Comparison of ENCODE assay signal across 9 cellular contexts in genomic region chr5:143887302-143887638, GRCh38.
DNase-seq lines count a peak whose midpoint lies in the region; ATAC-seq and TF ChIP-seq lines count a peak whose summit lies in the region.
"Had no signal": no experiment of that assay in that cellular context is flagged by ENCODE, and none has a peak within 500 bp of the region (broad histone marks: within the 10 kb centered on the region; RNA-seq: fewer than 3 reads in every experiment).

No MANE protein-coding gene starts in this region.

- H3K27ac Mint-ChIP-seq in mesothelial cell of epicardium = peak overlapping the region; percentile 18
- H3K27ac Mint-ChIP-seq: activated naive CD8-positive, alpha-beta T cell treated with anti-CD3 and anti-CD28 coated beads, Interleukin-2, amount 10 ng/mL, durations not matched to agents 7 days and 5 days had no signal

- H3K27ac ChIP-seq in body of pancreas (no peak overlapping the region), gastroesophageal sphincter (no peak overlapping the region)

- no peak overlapping the region for H3K4me3 Mint-ChIP-seq in mesothelial cell of epicardium
- H3K4me3 Mint-ChIP-seq: activated naive CD8-positive, alpha-beta T cell treated with anti-CD3 and anti-CD28 coated beads, Interleukin-2, amount 10 ng/mL, durations not matched to agents 7 days and 5 days had no signal

- TF ChIP-seq POLR2A in body of pancreas (IDR thresholded peaks at IDR 0.05) (no peak), gastroesophageal sphincter (IDR thresholded peaks at IDR 0.05) (no peak)

- no peak for TF ChIP-seq EP300 in gastroesophageal sphincter (IDR thresholded peaks at IDR 0.05)

- TF ChIP-seq CTCF in body of pancreas (IDR thresholded peaks at IDR 0.05) (no peak), mesothelial cell of epicardium (IDR thresholded peaks at IDR 0.05; ENCODE audit: unreplicated experiment) (no peak), gastroesophageal sphincter (IDR thresholded peaks at IDR 0.05) (no peak)

- WGBS in body of pancreas, 2 donors = 58 to 63% methylated on average over 2 of the region's 2 CpGs
- WGBS in gastroesophageal sphincter (ENCODE audit: low coverage in 1 of 2), 2 donors = 35 to 39% methylated on average over 2 of the region's 2 CpGs

- H3K36me3 ChIP-seq in body of pancreas (replicated peaks in 1 of 2; ENCODE audit: insufficient read depth in 1 of 2, low read depth in 2 of 2) = no peaks in the 10 kb centered on the region
- no peaks in the 10 kb centered on the region for H3K36me3 ChIP-seq in gastroesophageal sphincter

- peak; percentile 55 for DNase-seq in DMS 273 treated with DMSO at 0.1 percent for 48 hours (lab: John Stamatoyannopoulos, UW)
- DNase-seq in NCI-H187 (lab: John Stamatoyannopoulos, UW) = peak; percentile 58 to 68
- peak; percentile 11 to 51 (median 36) for DNase-seq in body of pancreas
- DNase-seq in mesothelial cell of epicardium (ENCODE audit: low spot score in 2 of 2, unreplicated experiment in 2 of 2) = peak; percentile 25 to 51
- DNase-seq in GDM1 (lab: John Stamatoyannopoulos, UW) = no peak
- DNase-seq: activated naive CD8-positive, alpha-beta T cell treated with anti-CD3 and anti-CD28 coated beads, Interleukin-2, amount 10 ng/mL, durations not matched to agents 7 days and 5 days had no signal

- H3K4me3 ChIP-seq in body of pancreas = no peak overlapping the region
- no peak overlapping the region for H3K4me3 ChIP-seq in gastroesophageal sphincter

- H3K4me1 Mint-ChIP-seq in mesothelial cell of epicardium = peaks cover 50% of the 10 kb centered on the region

- H3K36me3 Mint-ChIP-seq in mesothelial cell of epicardium = no peaks in the 10 kb centered on the region
- H3K36me3 Mint-ChIP-seq: activated naive CD8-positive, alpha-beta T cell treated with anti-CD3 and anti-CD28 coated beads, Interleukin-2, amount 10 ng/mL, durations not matched to agents 7 days and 5 days had no signal

- H3K9me3 ChIP-seq in body of pancreas (no peaks in the 10 kb centered on the region), gastroesophageal sphincter (no peaks in the 10 kb centered on the region)

- peaks cover 1% of the 10 kb centered on the region for H3K27me3 Mint-ChIP-seq in mesothelial cell of epicardium (ENCODE audit: low read depth)

- no peaks in the 10 kb centered on the region for H3K9me3 Mint-ChIP-seq in mesothelial cell of epicardium

- intact Hi-C loops in body of pancreas (cut with DNase I) = no loop called here

- no peaks in the 10 kb centered on the region for H3K27me3 ChIP-seq in body of pancreas
- H3K27me3 ChIP-seq in gastroesophageal sphincter = no peaks in the 10 kb centered on the region

- H3K4me1 ChIP-seq in body of pancreas (no peaks in the 10 kb centered on the region), gastroesophageal sphincter (peaks cover 0 to 29% (median 6%) of the 10 kb centered on the region in 3 donors)

- ATAC-seq in body of pancreas (no peak), HG02571 (IDR thresholded peaks at IDR 0.05; ENCODE audit: unreplicated experiment) (no peak), gastroesophageal sphincter (no peak), GM21526 (IDR thresholded peaks at IDR 0.05; ENCODE audit: low FRiP score, unreplicated experiment) (no peak)
